Comparison of ENCODE assay signal across 20 cellular contexts in genomic region chr3:10291139-10291500, GRCh38. TPM values are rescaled to one million over a fixed set of nuclear protein-coding genes. Genes with fewer than 3 reads are reported as not detected.
"Had no signal": no experiment of that assay in that cellular context is flagged by ENCODE, and none has a peak within 500 bp of the region (broad histone marks: within the 10 kb centered on the region; RNA-seq: fewer than 3 reads in every experiment).

No MANE protein-coding gene starts in this region.

- DNase-seq: activated CD4-positive, alpha-beta T cell treated with anti-CD3 and anti-CD28 coated beads, Interleukin-2, amount 10 ng/mL, durations not matched to agents 7 days and 5 days; activated CD4-positive, CD25-positive, alpha-beta regulatory T cell; activated CD8-positive, alpha-beta memory T cell treated with anti-CD3 and anti-CD28 coated beads, Interleukin-2, amount 50 U/mL, for 4 hours; activated CD8-positive, alpha-beta T cell treated with anti-CD3 and anti-CD28 coated beads, Interleukin-2, amount 10 ng/mL, durations not matched to agents 7 days and 5 days; activated naive CD4-positive, alpha-beta T cell treated with Interleukin-2 at 50 U/mL for 16 hours; activated T-cell treated with anti-CD3 and anti-CD28 coated beads, Interleukin-2, amount 50 U/mL, for 48 hours; anterior cingulate cortex; brain microvascular endothelial cell; gastrocnemius medialis; head of caudate nucleus; kidney; left lung; mammary epithelial cell; stimulated activated naive CD8-positive, alpha-beta T cell treated with anti-CD3 and anti-CD28 coated beads, Interleukin-15, amount 100 ng/mL, for 72 hours; T1000; trophoblast cell had no signal

- H3K4me1 ChIP-seq: gastrocnemius medialis, vagina had no signal

- H3K27me3 ChIP-seq: brain microvascular endothelial cell, gastrocnemius medialis, left lung, right atrium auricular region, vagina had no signal

- H3K27ac ChIP-seq: brain microvascular endothelial cell, coronary artery, gastrocnemius medialis, right atrium auricular region, vagina had no signal

- ATAC-seq: activated CD8-positive, alpha-beta T cell treated with anti-CD3 and anti-CD28 coated beads, Interleukin-2, amount 10 ng/mL, durations not matched to agents 7 days and 5 days; gastrocnemius medialis; left lung; stimulated activated naive CD8-positive, alpha-beta T cell treated with anti-CD3 and anti-CD28 coated beads, Interleukin-15, amount 100 ng/mL, for 72 hours had no signal

- H3K9me3 ChIP-seq: gastrocnemius medialis, left lung, right atrium auricular region, vagina had no signal

- H3K27me3 Mint-ChIP-seq: activated CD4-positive, alpha-beta T cell treated with anti-CD3 and anti-CD28 coated beads, Interleukin-2, amount 10 ng/mL, durations not matched to agents 7 days and 5 days; stimulated activated naive CD8-positive, alpha-beta T cell treated with anti-CD3 and anti-CD28 coated beads, Interleukin-15, amount 100 ng/mL, for 72 hours had no signal

- H3K4me3 ChIP-seq: coronary artery, gastrocnemius medialis, left lung, right atrium auricular region, vagina had no signal

- H3K4me3 Mint-ChIP-seq: activated CD4-positive, alpha-beta T cell treated with anti-CD3 and anti-CD28 coated beads, Interleukin-2, amount 10 ng/mL, durations not matched to agents 7 days and 5 days; activated CD8-positive, alpha-beta T cell treated with anti-CD3 and anti-CD28 coated beads, Interleukin-2, amount 10 ng/mL, durations not matched to agents 7 days and 5 days; stimulated activated naive CD8-positive, alpha-beta T cell treated with anti-CD3 and anti-CD28 coated beads, Interleukin-15, amount 100 ng/mL, for 72 hours had no signal

- H3K9me3 Mint-ChIP-seq: activated CD4-positive, alpha-beta T cell treated with anti-CD3 and anti-CD28 coated beads, Interleukin-2, amount 10 ng/mL, durations not matched to agents 7 days and 5 days; stimulated activated naive CD8-positive, alpha-beta T cell treated with anti-CD3 and anti-CD28 coated beads, Interleukin-15, amount 100 ng/mL, for 72 hours had no signal

RNA-seq across cellular contexts. Expression of gene GHRL, which starts 1.6 kb away (rescaled TPM):
- total RNA-seq: gastrocnemius medialis, myocyte, right atrium auricular region, vagina had no signal
- polyA plus RNA-seq: mammary epithelial cell had no signal
